Comparison of ENCODE assay signal across 16 cellular contexts in genomic region chr3:11305509-11305908, GRCh38. TPM values are rescaled to one million over a fixed set of nuclear protein-coding genes. Genes with fewer than 3 reads are reported as not detected.
DNase-seq lines count a peak whose midpoint lies in the region; ATAC-seq and TF ChIP-seq lines count a peak whose summit lies in the region.
"Had no signal": no experiment of that assay in that cellular context is flagged by ENCODE, and none has a peak within 500 bp of the region (broad histone marks: within the 10 kb centered on the region; RNA-seq: fewer than 3 reads in every experiment).

No MANE protein-coding gene starts in this region.

- peaks cover 66% of the 10 kb centered on the region for H3K36me3 Mint-ChIP-seq in activated CD4-positive, alpha-beta T cell treated with anti-CD3 and anti-CD28 coated beads, Interleukin-2, amount 10 ng/mL, durations not matched to agents 7 days and 5 days (ENCODE audit: low read depth)
- peaks cover 6% of the 10 kb centered on the region for H3K36me3 Mint-ChIP-seq in neural progenitor cell

- no peak overlapping the region for H3K4me3 Mint-ChIP-seq in activated CD4-positive, alpha-beta T cell treated with anti-CD3 and anti-CD28 coated beads, Interleukin-2, amount 10 ng/mL, durations not matched to agents 7 days and 5 days
- H3K4me3 Mint-ChIP-seq in neural progenitor cell: no peak overlapping the region

- H3K27ac ChIP-seq in KOPT-K1 (ENCODE audit: low read depth, low read length, poor library complexity, severe bottlenecking) (peak overlapping the region; percentile 56), gastrocnemius medialis (peak overlapping the region; percentile 12 to 50 (median 28)), neural progenitor cell (no peak overlapping the region)
- H3K27ac ChIP-seq: SK-N-MC, VCaP had no signal

- no peak for TF ChIP-seq CTCF in choroid plexus epithelial cell (conservative IDR thresholded peaks at IDR 0.05; ENCODE audit: low read depth, low read length)
- no peak for TF ChIP-seq CTCF in gastrocnemius medialis (IDR thresholded peaks at IDR 0.05 in 4 of 5, conservative IDR thresholded peaks at IDR 0.05 in 1 of 5)
- no peak for TF ChIP-seq CTCF in neural progenitor cell (IDR thresholded peaks at IDR 0.05)

- no peaks in the 10 kb centered on the region for H3K79me2 ChIP-seq in neural progenitor cell (ENCODE audit: low read depth)

- no peak for DNase-seq in activated CD4-positive, alpha-beta T cell treated with anti-CD3 and anti-CD28 coated beads, Interleukin-2, amount 10 ng/mL, durations not matched to agents 7 days and 5 days
- DNase-seq in activated CD4-positive, alpha-beta T cell treated with anti-CD3 and anti-CD28 coated beads, Interleukin-2, amount 50 U/mL, for 4 hours: no peak
- DNase-seq in choroid plexus epithelial cell (ENCODE audit: low read depth): peak; percentile 39
- no peak for DNase-seq in gastrocnemius medialis
- no peak for DNase-seq in neural progenitor cell (ENCODE audit: low spot score)
- DNase-seq in Right ventricle myocardium inferior (ENCODE audit: missing footprints): no peak
- DNase-seq: ACHN, amniotic stem cell, Caco-2, H7, occipital lobe had no signal

- no peaks in the 10 kb centered on the region for H3K9me3 Mint-ChIP-seq in activated CD4-positive, alpha-beta T cell treated with anti-CD3 and anti-CD28 coated beads, Interleukin-2, amount 10 ng/mL, durations not matched to agents 7 days and 5 days
- no peaks in the 10 kb centered on the region for H3K9me3 Mint-ChIP-seq in neural progenitor cell

- peak; percentile 60 to 81 for ATAC-seq in gastrocnemius medialis
- no peak for ATAC-seq in GM21619 (IDR thresholded peaks at IDR 0.05; ENCODE audit: unreplicated experiment)
- ATAC-seq in Right ventricle myocardium inferior: no peak

- intact Hi-C loops in gastrocnemius medialis (cut with DNase I; ENCODE audit: low total_unique reads) (no loop called here), Right ventricle myocardium inferior (cut with DNase I) (no loop called here)

- no peaks in the 10 kb centered on the region for H3K27me3 Mint-ChIP-seq in activated CD4-positive, alpha-beta T cell treated with anti-CD3 and anti-CD28 coated beads, Interleukin-2, amount 10 ng/mL, durations not matched to agents 7 days and 5 days
- H3K27me3 Mint-ChIP-seq in neural progenitor cell (ENCODE audit: insufficient read depth, low read depth): peaks cover 3% of the 10 kb centered on the region

- H3K27ac Mint-ChIP-seq in activated CD4-positive, alpha-beta T cell treated with anti-CD3 and anti-CD28 coated beads, Interleukin-2, amount 10 ng/mL, durations not matched to agents 7 days and 5 days: peak overlapping the region; percentile 17
- H3K27ac Mint-ChIP-seq in neural progenitor cell: no peak overlapping the region

- TF ChIP-seq POLR2A in gastrocnemius medialis (IDR thresholded peaks at IDR 0.05): no peak

- H3K9ac ChIP-seq in neural progenitor cell: no peak overlapping the region

- H3K4me2 ChIP-seq in neural progenitor cell: no peak overlapping the region

- H3K27me3 ChIP-seq in gastrocnemius medialis (no peaks in the 10 kb centered on the region), neural progenitor cell (no peaks in the 10 kb centered on the region)

- H4K20me1 ChIP-seq in neural progenitor cell (ENCODE audit: low read depth): no peaks in the 10 kb centered on the region

- H3K4me1 ChIP-seq in gastrocnemius medialis: peaks cover 5 to 8% of the 10 kb centered on the region in 2 donors
- no peaks in the 10 kb centered on the region for H3K4me1 ChIP-seq in neural progenitor cell
- H3K4me1 ChIP-seq: Caco-2 had no signal

- in situ Hi-C loops in gastrocnemius medialis (cut with MboI; ENCODE audit: low sequenced_read_pairs in 4 of 4): no loop called here

- no peaks in the 10 kb centered on the region for H3K9me3 ChIP-seq in KOPT-K1 (ENCODE audit: insufficient read depth, low read length, poor library complexity, severe bottlenecking)
- H3K9me3 ChIP-seq in gastrocnemius medialis: no peaks in the 10 kb centered on the region
- H3K9me3 ChIP-seq in neural progenitor cell (ENCODE audit: low read depth): no peaks in the 10 kb centered on the region
- H3K9me3 ChIP-seq: Caco-2 had no signal

- CTCF ChIA-PET in activated CD4-positive, alpha-beta T cell treated with anti-CD3 and anti-CD28 coated beads, Interleukin-2, amount 10 ng/mL, durations not matched to agents 7 days and 5 days (lab: Charles Lee): interaction anchor here (1.3 to 1.9 kb wide), 3 partner anchors 9 to 30 kb away, joined by 3 to 6 read pairs (median 4); no protein-coding TSS in a partner anchor

- H3K36me3 ChIP-seq in KOPT-K1 (ENCODE audit: insufficient read depth, low read length): peaks cover 67% of the 10 kb centered on the region
- peaks cover 0 to 50% of the 10 kb centered on the region in 2 donors for H3K36me3 ChIP-seq in gastrocnemius medialis
- no peaks in the 10 kb centered on the region for H3K36me3 ChIP-seq in neural progenitor cell

- H3K4me1 Mint-ChIP-seq in activated CD4-positive, alpha-beta T cell treated with anti-CD3 and anti-CD28 coated beads, Interleukin-2, amount 10 ng/mL, durations not matched to agents 7 days and 5 days: peaks cover 38% of the 10 kb centered on the region
- H3K4me1 Mint-ChIP-seq in neural progenitor cell: no peaks in the 10 kb centered on the region

- no peaks in the 10 kb centered on the region for H3F3A ChIP-seq in neural progenitor cell (ENCODE audit: low read depth)

- no peak overlapping the region for H2AFZ ChIP-seq in neural progenitor cell (replicated peaks)

- POLR2A ChIA-PET in activated CD4-positive, alpha-beta T cell treated with anti-CD3 and anti-CD28 coated beads, Interleukin-2, amount 10 ng/mL, durations not matched to agents 7 days and 5 days (lab: Charles Lee): interaction anchor here (1.7 kb wide), 1 partner anchor 15 kb away, joined by 6 read pairs; no protein-coding TSS in a partner anchor

- H3K4me3 ChIP-seq in choroid plexus epithelial cell (ENCODE audit: low read depth, low read length) (no peak overlapping the region), gastrocnemius medialis (no peak overlapping the region), neural progenitor cell (no peak overlapping the region)
- H3K4me3 ChIP-seq: lung, SK-N-MC had no signal

RNA-seq across cellular contexts. Expression of gene ATG7, which starts 33.3 kb away (rescaled TPM):
- total RNA-seq in activated CD4-positive, alpha-beta T cell treated with anti-CD3 and anti-CD28 coated beads, Interleukin-2, amount 10 ng/mL, durations not matched to agents 7 days and 5 days: 10 to 100 TPM; 29.5 to 34.2 TPM
- total RNA-seq in gastrocnemius medialis: 10 to 100 TPM; 13.5 to 29.2 (median 15.0) TPM
- total RNA-seq in neural progenitor cell (ENCODE audit: low replicate concordance): 35.5 and 53.5 TPM in 2 replicates
- 17.5 TPM for total RNA-seq in Right ventricle myocardium inferior

Comparison
In these comparisons a context has a peak if more than half of its experiments do, and no peak if none do; other contexts are left out.
1. ATAC-seq: peak in gastrocnemius medialis (2 of 2); none in GM21619 (single experiment) and Right ventricle myocardium inferior (single experiment).